Comparison of ENCODE assay signal across 11 cellular contexts in the genomic region with DNA sequence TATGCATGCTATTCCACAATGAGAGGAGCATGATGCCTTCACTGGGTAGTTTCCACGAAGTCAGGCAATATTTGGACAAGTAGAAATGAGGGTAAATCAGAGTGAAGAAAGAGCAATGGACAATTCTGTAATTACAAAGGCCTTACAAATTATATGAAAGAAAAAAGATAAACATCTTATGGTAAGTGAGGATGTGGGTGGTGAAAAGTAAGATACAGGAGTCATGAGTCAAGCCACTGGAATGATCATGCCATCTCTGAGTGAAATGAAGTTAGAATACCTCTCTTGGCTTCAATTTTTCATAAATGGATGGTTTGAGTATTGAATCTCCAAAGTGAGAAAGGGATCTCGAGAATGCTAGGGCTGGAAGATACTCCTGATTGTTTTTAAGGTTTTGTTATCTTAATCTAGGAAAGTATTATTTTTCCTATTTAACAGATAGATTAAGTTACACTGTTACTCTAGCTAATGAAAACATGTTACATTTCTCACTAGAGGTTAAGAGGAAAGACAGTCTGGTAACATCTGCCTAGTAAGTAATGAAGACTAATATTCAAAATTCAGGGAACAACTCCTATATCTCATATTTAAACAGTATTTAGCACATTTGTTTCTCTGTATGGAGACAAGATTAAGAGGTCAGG. TPM values are rescaled to one million over a fixed set of nuclear protein-coding genes. Genes with fewer than 3 reads are reported as not detected.
DNase-seq lines count a peak whose midpoint lies in the region; ATAC-seq, FAIRE-seq and TF ChIP-seq lines count a peak whose summit lies in the region.
"Had no signal": no experiment of that assay in that cellular context is flagged by ENCODE, and none has a peak within 500 bp of the region (broad histone marks: within the 10 kb centered on the region; RNA-seq: fewer than 3 reads in every experiment).

No MANE protein-coding gene starts in this region.

- 0 out of 2 replicates have a peak, but pooled peaks cover 2% of the 10 kb centered on the region for H3K36me3 ChIP-seq in PC-3 (ENCODE audit: low read depth, low read length)
- H3K36me3 ChIP-seq in endothelial cell of umbilical vein (ENCODE audit: control insufficient read depth in 2 of 2, extremely low read depth in 1 of 2, insufficient read depth in 2 of 2, low read length in 2 of 2), result no peaks in the 10 kb centered on the region
- no peaks in the 10 kb centered on the region for H3K36me3 ChIP-seq in osteoblast (ENCODE audit: insufficient read depth, low read length)
- H3K36me3 ChIP-seq in esophagus muscularis mucosa, result no peaks in the 10 kb centered on the region
- H3K36me3 ChIP-seq: ascending aorta had no signal

- TF ChIP-seq EP300 in esophagus muscularis mucosa (IDR thresholded peaks at IDR 0.05), result no peak

- H3K9me1 ChIP-seq in endothelial cell of umbilical vein (replicated peaks; ENCODE audit: control insufficient read depth, extremely low read depth, insufficient read depth, low read length), result no peaks in the 10 kb centered on the region

- H3K9ac ChIP-seq in PC-3 (ENCODE audit: low read length), result peak overlapping the region; percentile 86
- H3K9ac ChIP-seq in endothelial cell of umbilical vein (replicated peaks; ENCODE audit: extremely low read depth, insufficient read depth, low read length), result no peak overlapping the region

- WGBS in esophagus muscularis mucosa, result 77% methylated on average over 2 of the region's 2 CpGs

- POLR2A ChIA-PET in PC-3 (lab: Charles Lee; ENCODE audit: unreplicated experiment) (interaction anchor here (2.6 kb wide), 1 partner anchor 14 kb away, joined by 11 read pairs; no protein-coding TSS in a partner anchor), endothelial cell of umbilical vein (lab: Charles Lee) (no interaction called here)

- H3K27me3 ChIP-seq in PC-3 (ENCODE audit: low read length) (no peaks in the 10 kb centered on the region), endothelial cell of umbilical vein (ENCODE audit: control insufficient read depth in 2 of 2, insufficient read depth in 2 of 2, low read length in 2 of 2) (peaks cover 23 to 41% of the 10 kb centered on the region in 2 experiments), osteoblast (ENCODE audit: insufficient read depth, low read length) (no peaks in the 10 kb centered on the region), esophagus muscularis mucosa (peaks cover 5 to 30% (median 10%) of the 10 kb centered on the region in 4 donors)
- H3K27me3 ChIP-seq: ascending aorta had no signal

- no peaks in the 10 kb centered on the region for H3F3A ChIP-seq in PC-3 (ENCODE audit: low read length, unreplicated experiment)

- H3K4me1 ChIP-seq in PC-3 (ENCODE audit: insufficient read depth, low read length), result peaks cover 52% of the 10 kb centered on the region
- peaks cover 12% of the 10 kb centered on the region for H3K4me1 ChIP-seq in endothelial cell of umbilical vein (ENCODE audit: control insufficient read depth, extremely low read depth, insufficient read depth, low read length)
- H3K4me1 ChIP-seq in osteoblast (ENCODE audit: insufficient read depth, low read length), result peaks cover 45% of the 10 kb centered on the region
- peaks cover 16 to 20% (median 20%) of the 10 kb centered on the region in 4 donors for H3K4me1 ChIP-seq in esophagus muscularis mucosa
- H3K4me1 ChIP-seq: psoas muscle had no signal

- H3K9me3 ChIP-seq in PC-3 (ENCODE audit: low read length) (no peaks in the 10 kb centered on the region), endothelial cell of umbilical vein (replicated peaks; ENCODE audit: control insufficient read depth, insufficient read depth, low read length) (no peaks in the 10 kb centered on the region), osteoblast (ENCODE audit: low read depth, low read length) (no peaks in the 10 kb centered on the region), esophagus muscularis mucosa (no peaks in the 10 kb centered on the region)
- H3K9me3 ChIP-seq: ascending aorta, psoas muscle had no signal

- H3K4me3 ChIP-seq in PC-3 (ENCODE audit: low read length) (peak overlapping the region; percentile 81), endothelial cell of umbilical vein (replicated peaks in 1 of 3; ENCODE audit: insufficient read depth in 1 of 3, low read depth in 1 of 3, low read length in 3 of 3) (no peak overlapping the region), osteoblast (ENCODE audit: insufficient read depth, low read length) (peak overlapping the region; percentile 30), esophagus muscularis mucosa (no peak overlapping the region)
- H3K4me3 ChIP-seq: ascending aorta, psoas muscle had no signal

- H3K27ac ChIP-seq in PC-3 (ENCODE audit: low read length) (peak overlapping the region; percentile 80), endothelial cell of umbilical vein (ENCODE audit: insufficient read depth, low read depth, low read length) (no peak overlapping the region), osteoblast (ENCODE audit: low read depth, low read length) (peak overlapping the region; percentile 62), esophagus muscularis mucosa (replicated peaks in 1 of 4) (no peak overlapping the region)
- H3K27ac ChIP-seq: ascending aorta, psoas muscle had no signal

- no peaks in the 10 kb centered on the region for H3K9me2 ChIP-seq in PC-3 (replicated peaks; ENCODE audit: low read length)

- H4K20me1 ChIP-seq in PC-3 (ENCODE audit: low read length) (peaks cover 10% of the 10 kb centered on the region; the same call in 1 of the 2 replicates), endothelial cell of umbilical vein (replicated peaks; ENCODE audit: control insufficient read depth, extremely low read depth, insufficient read depth, low read length) (no peaks in the 10 kb centered on the region), osteoblast (ENCODE audit: insufficient read depth, low read length) (no peaks in the 10 kb centered on the region)

- H2AFZ ChIP-seq in PC-3 (ENCODE audit: low read length) (no peak overlapping the region), endothelial cell of umbilical vein (ENCODE audit: low read depth, low read length) (no peak overlapping the region), osteoblast (ENCODE audit: low read length) (no peak overlapping the region)

- DNase-seq in H4 (ENCODE audit: low spot score) (peak; percentile 18), PC-3 (peak; percentile 84), endothelial cell of umbilical vein (ENCODE audit: low read depth, low spot score) (no peak), osteoblast (ENCODE audit: insufficient read length, low spot score, missing footprints) (peak; percentile 69), HuH-7 (ENCODE audit: low spot score) (no peak), esophagus muscularis mucosa (ENCODE audit: extremely low spot score) (no peak)
- DNase-seq: activated CD4-positive, alpha-beta T cell treated with anti-CD3 and anti-CD28 coated beads for 4 hours; psoas muscle had no signal

- FAIRE-seq in endothelial cell of umbilical vein (lab: Jason Lieb, UNC), result no peak

- H3K4me2 ChIP-seq in PC-3 (ENCODE audit: low read length), result peak overlapping the region; percentile 91
- H3K4me2 ChIP-seq in endothelial cell of umbilical vein (ENCODE audit: insufficient read depth, low read length), result no peak overlapping the region
- H3K4me2 ChIP-seq in osteoblast (ENCODE audit: insufficient read depth, low read length), result peak overlapping the region; percentile 93

- H3K79me2 ChIP-seq in PC-3 (ENCODE audit: low read length) (peaks cover 69% of the 10 kb centered on the region), endothelial cell of umbilical vein (ENCODE audit: control insufficient read depth, insufficient read depth, low read length) (no peaks in the 10 kb centered on the region), osteoblast (ENCODE audit: insufficient read depth, low read length) (peaks cover 46% of the 10 kb centered on the region)

- TF ChIP-seq CTCF in PC-3 (conservative IDR thresholded peaks at IDR 0.05; ENCODE audit: low read depth, low read length) (no peak), endothelial cell of umbilical vein (IDR thresholded peaks at IDR 0.05; ENCODE audit: extremely low read depth in 1 of 2, insufficient read depth in 1 of 2, low read depth in 1 of 2, low read length in 2 of 2) (no peak), osteoblast (IDR thresholded peaks at IDR 0.05; ENCODE audit: extremely low read depth, low read depth, low read length) (no peak), esophagus muscularis mucosa (IDR thresholded peaks at IDR 0.05) (no peak)

- ATAC-seq in PC-3, result peak; percentile 11
- no peak for ATAC-seq in HG03175 (IDR thresholded peaks at IDR 0.05; ENCODE audit: unreplicated experiment)
- ATAC-seq in GM18873 (IDR thresholded peaks at IDR 0.05; ENCODE audit: low FRiP score, unreplicated experiment), result no peak
- ATAC-seq: psoas muscle had no signal

- intact Hi-C loops in PC-3 (cut with micrococcal nuclease) (loop anchor here (2.0 kb wide), 1 partner anchor 161 kb away; a partner anchor contains a TSS), endothelial cell of umbilical vein (cut with micrococcal nuclease) (no loop called here), esophagus muscularis mucosa (cut with DNase I) (no loop called here)

- BruUV-seq in PC-3 (replicated peaks; lab: Mats Ljungman, UMichigan) (no TSS peak), endothelial cell of umbilical vein (replicated peaks; lab: Mats Ljungman, UMichigan) (no TSS peak)

- TF ChIP-seq POLR2A in endothelial cell of umbilical vein (IDR thresholded peaks at IDR 0.05; ENCODE audit: low read depth, low read length) (no peak), esophagus muscularis mucosa (IDR thresholded peaks at IDR 0.05; ENCODE audit: low read depth) (no peak)

- dilution Hi-C loops in endothelial cell of umbilical vein (cut with MboI; ENCODE audit: extremely low pct_ligation_motif_present, low sequenced_read_pairs), result no loop called here

- CTCF ChIA-PET in PC-3 (lab: Charles Lee), result interaction anchor here (0.5 to 0.6 kb wide), 2 partner anchors 13 to 390 kb away, joined by 3 to 5 read pairs; no protein-coding TSS in a partner anchor
- CTCF ChIA-PET in endothelial cell of umbilical vein (lab: Charles Lee), result interaction anchor here (1.2 kb wide), 1 partner anchor 17 kb away, joined by 3 read pairs; no protein-coding TSS in a partner anchor

TF ChIP-seq in endothelial cell of umbilical vein, 7 proteins besides CTCF, POLR2A, EP300 and RAD21 (continues in another document):
- no peak for TF ChIP-seq POLR2AphosphoS5 (IDR thresholded peaks at IDR 0.05; ENCODE audit: insufficient read depth, low read depth, low read length)

RNA-seq across cellular contexts. Expression of a gene that starts 2.1 kb away (rescaled TPM):
- total RNA-seq in H4 (2014; rRNA removed; shearing (Covaris generic)), result 0.23 TPM in 1 of 2 replicates, not detected in the other
- total RNA-seq in PC-3 (2014; rRNA removed), result 40.9 and 44.8 TPM in 2 replicates
- 0.82 and 0.85 TPM in 2 replicates for total RNA-seq in endothelial cell of umbilical vein
- 0.07 and 0.25 TPM in 2 replicates for polyA plus RNA-seq in endothelial cell of umbilical vein
- polyA plus RNA-seq in endothelial cell of umbilical vein (2011; cell fraction: cytosol; rRNA removed), result 0.04 TPM in 1 of 2 replicates, not detected in the other
- polyA plus RNA-seq in endothelial cell of umbilical vein (2011; cell fraction: nucleus; rRNA removed), result 1.3 and 1.9 TPM in 2 replicates
- 0.22 and 0.41 TPM in 2 replicates for polyA plus RNA-seq in endothelial cell of umbilical vein (2012)
- 0.61 and 0.85 TPM in 2 replicates for polyA minus RNA-seq in endothelial cell of umbilical vein
- polyA minus RNA-seq in endothelial cell of umbilical vein (2011; cell fraction: cytosol; rRNA and poly(A)+ RNA removed), result not detected
- polyA minus RNA-seq in endothelial cell of umbilical vein (2011; cell fraction: nucleus; rRNA and poly(A)+ RNA removed), result 0.24 and 1.3 TPM in 2 replicates
- 11.2 and 12.7 TPM in 2 replicates for total RNA-seq in osteoblast
- total RNA-seq in esophagus muscularis mucosa, result 1 to 10 TPM in 1 of 4 donors, under 1 TPM in 3; 0.26 to 2.5 (median 0.96) TPM

Comparison
In these comparisons a context has a peak if more than half of its experiments do, and no peak if none do; other contexts are left out.
1. DNase-seq: peak in H4 (single experiment), PC-3 (single experiment) and osteoblast (single experiment); none in endothelial cell of umbilical vein (single experiment), HuH-7 (single experiment) and esophagus muscularis mucosa (single experiment).
2. H3K27ac ChIP-seq: peak in PC-3 (single experiment) and osteoblast (single experiment); none in endothelial cell of umbilical vein (single experiment) and esophagus muscularis mucosa (0 of 4).
3. H3K4me3 ChIP-seq: peak in PC-3 (single experiment) and osteoblast (single experiment); none in endothelial cell of umbilical vein (0 of 3) and esophagus muscularis mucosa (0 of 4).